26 cellular contexts compared by ENCODE assay signal in genomic region chr11:65981101-65981740, GRCh38. TPM values are rescaled to one million over a fixed set of nuclear protein-coding genes. Genes with fewer than 3 reads are reported as not detected.
DNase-seq lines count a peak whose midpoint lies in the region; ATAC-seq and TF ChIP-seq lines count a peak whose summit lies in the region.
"Had no signal": no experiment of that assay in that cellular context is flagged by ENCODE, and none has a peak within 500 bp of the region (broad histone marks: within the 10 kb centered on the region; RNA-seq: fewer than 3 reads in every experiment).

No MANE protein-coding gene starts in this region.

- no peaks in the 10 kb centered on the region for H3K27me3 ChIP-seq in left ventricle myocardium inferior (ENCODE audit: low read depth)
- H3K27me3 ChIP-seq: adrenal gland; BLaER1 treated with 17β-estradiol and CSF1 and Interleukin-3, amounts not matched to agents 10 nM and 100 nM; vagina had no signal

- peaks cover 11% of the 10 kb centered on the region for H3K36me3 Mint-ChIP-seq in chondrocyte (ENCODE audit: low read depth)
- H3K36me3 Mint-ChIP-seq: IgD-negative memory B cell had no signal

- H3K36me3 ChIP-seq in left ventricle myocardium inferior, result peaks cover 36% of the 10 kb centered on the region

- ATAC-seq in Right ventricle myocardium superior (ENCODE audit: poor library complexity) (peak; percentile 4), GM18868 (IDR thresholded peaks at IDR 0.05; ENCODE audit: unreplicated experiment) (no peak), GM21717 (IDR thresholded peaks at IDR 0.05; ENCODE audit: unreplicated experiment) (no peak), GM19023 (IDR thresholded peaks at IDR 0.05; ENCODE audit: unreplicated experiment) (no peak)
- ATAC-seq: sciatic nerve had no signal

- no peaks in the 10 kb centered on the region for H3K27me3 Mint-ChIP-seq in chondrocyte (ENCODE audit: low read depth)
- H3K27me3 Mint-ChIP-seq: IgD-negative memory B cell, naive B cell, T-cell had no signal

- no peak for DNase-seq in Right ventricle myocardium superior
- DNase-seq in left ventricle myocardium inferior, result no peak
- DNase-seq in chondrocyte (ENCODE audit: low spot score), result peak; percentile 86
- DNase-seq: activated gamma-delta T cell, activated T-cell treated with anti-CD3 and anti-CD28 coated beads for 4 hours, adrenal gland, cortex of kidney, left cardiac atrium, mesendoderm, MM.1S, naive B cell, NCI-H1436 treated with DMSO at 0.1 percent for 48 hours, NCI-H2171, NCI-H524 treated with DMSO at 0.1 percent for 48 hours, T-cell had no signal

- peaks cover 8% of the 10 kb centered on the region for H3K4me1 Mint-ChIP-seq in chondrocyte (ENCODE audit: low read depth)
- H3K4me1 Mint-ChIP-seq: T-cell had no signal

- TF ChIP-seq CTCF in left ventricle myocardium inferior (IDR thresholded peaks at IDR 0.05; ENCODE audit: borderline replicate concordance) (no peak), chondrocyte (IDR thresholded peaks at IDR 0.05) (no peak)

- H3K4me3 Mint-ChIP-seq in chondrocyte (ENCODE audit: unreplicated experiment), result no peak overlapping the region
- H3K4me3 Mint-ChIP-seq: IgD-negative memory B cell, naive B cell, T-cell had no signal

- H3K4me1 ChIP-seq in left ventricle myocardium inferior, result peaks cover 9% of the 10 kb centered on the region
- H3K4me1 ChIP-seq: adrenal gland, parathyroid adenoma, vagina had no signal

- H3K9me3 ChIP-seq in left ventricle myocardium inferior (replicated peaks), result no peaks in the 10 kb centered on the region
- H3K9me3 ChIP-seq: adrenal gland; BLaER1 treated with 17β-estradiol and CSF1 and Interleukin-3, amounts not matched to agents 10 nM and 100 nM; vagina had no signal

- H3K27ac Mint-ChIP-seq in chondrocyte (ENCODE audit: unreplicated experiment), result no peak overlapping the region
- H3K27ac Mint-ChIP-seq: T-cell had no signal

- no peaks in the 10 kb centered on the region for H3K9me3 Mint-ChIP-seq in chondrocyte (ENCODE audit: low read depth)
- H3K9me3 Mint-ChIP-seq: IgD-negative memory B cell, naive B cell, T-cell had no signal

- no peak overlapping the region for H3K4me3 ChIP-seq in left ventricle myocardium inferior
- H3K4me3 ChIP-seq: adrenal gland; BLaER1 treated with 17β-estradiol and CSF1 and Interleukin-3, amounts not matched to agents 10 nM and 100 nM; vagina had no signal

- intact Hi-C loops in Right ventricle myocardium superior (cut with DNase I) (no loop called here), left ventricle myocardium inferior (cut with micrococcal nuclease) (no loop called here)

- no peak overlapping the region for H3K27ac ChIP-seq in left ventricle myocardium inferior (replicated peaks)
- H3K27ac ChIP-seq: adrenal gland; BLaER1 treated with 17β-estradiol and CSF1 and Interleukin-3, amounts not matched to agents 10 nM and 100 nM; HL-60; parathyroid adenoma; vagina had no signal

RNA-seq across cellular contexts. Expression of gene SART1, which starts 19.7 kb away (rescaled TPM):
- 24.5 TPM for total RNA-seq in Right ventricle myocardium superior
- total RNA-seq in left ventricle myocardium inferior, result 30.7 TPM
- total RNA-seq in chondrocyte, result 30.3 to 37.3 TPM (median 34.4 TPM) in 3 replicates

RNA-seq across cellular contexts. Expression of gene EIF1AD, which starts 20.7 kb away (rescaled TPM):
- total RNA-seq in Right ventricle myocardium superior, result 20.1 TPM
- total RNA-seq in left ventricle myocardium inferior, result 19.7 TPM
- 30.6 to 36.6 TPM (median 34.0 TPM) in 3 replicates for total RNA-seq in chondrocyte

RNA-seq across cellular contexts. Expression of gene BANF1, which starts 21.1 kb away (rescaled TPM):
- total RNA-seq in Right ventricle myocardium superior (256 TPM), left ventricle myocardium inferior (215 TPM), chondrocyte (178 to 243 TPM (median 187 TPM) in 3 replicates)

RNA-seq across cellular contexts. Expression of gene CST6, which starts 30.6 kb away (rescaled TPM):
- not detected for total RNA-seq in Right ventricle myocardium superior
- not detected for total RNA-seq in left ventricle myocardium inferior
- not detected in 3 replicates for total RNA-seq in chondrocyte
- total RNA-seq: Right ventricle myocardium inferior, T-cell, temporal lobe had no signal

RNA-seq across cellular contexts. Expression of gene TSGA10IP, which starts 35.9 kb away (rescaled TPM):
- total RNA-seq in Right ventricle myocardium superior (not detected), left ventricle myocardium inferior (not detected), chondrocyte (not detected in 3 replicates)
- total RNA-seq: left cardiac atrium, Right ventricle myocardium inferior, sciatic nerve, T-cell, temporal lobe, vagina had no signal
